ENCODE assay signal across 1 cellular context in the genomic region with DNA sequence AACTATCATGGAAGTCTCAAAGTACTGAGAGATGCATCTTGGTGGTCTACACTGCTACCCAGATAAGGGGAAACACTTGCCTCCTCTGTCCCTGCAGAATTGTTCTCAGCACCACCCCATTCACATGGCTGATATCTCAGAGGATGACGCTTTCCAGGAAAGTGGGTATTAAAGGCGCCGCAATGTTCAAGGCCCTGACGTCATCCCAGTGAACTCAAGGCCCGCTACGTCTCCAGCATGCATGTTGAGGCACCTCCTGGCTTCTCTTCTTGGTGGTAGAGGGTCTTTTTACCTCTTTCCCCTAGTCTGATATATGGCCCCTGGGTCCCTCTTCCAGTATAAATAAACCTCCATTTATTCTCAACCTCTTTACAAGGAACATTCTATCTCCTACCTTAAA.
TF ChIP-seq lines count a peak whose summit lies in the region.

No MANE protein-coding gene starts in this region.

TF ChIP-seq in HepG2, 621 proteins besides CTCF, POLR2A, EP300 and RAD21:
- peak; percentile 78 for TF ChIP-seq ATF7 (IDR thresholded peaks at IDR 0.05)
- TF ChIP-seq ATF7 (CRISPR knock-in tag; IDR thresholded peaks at IDR 0.05): no peak
- no peak for TF ChIP-seq ZNF256 (CRISPR knock-in tag; conservative IDR thresholded peaks at IDR 0.05)
- TF ChIP-seq RXRA (CRISPR knock-in tag; IDR thresholded peaks at IDR 0.05): no peak
- TF ChIP-seq MLLT10 (CRISPR knock-in tag; IDR thresholded peaks at IDR 0.05): no peak
- TF ChIP-seq ZKSCAN1 (IDR thresholded peaks at IDR 0.05; ENCODE audit: low read length): no peak
- peak; percentile 80 for TF ChIP-seq CREB1 (IDR thresholded peaks at IDR 0.05)
- no peak for TF ChIP-seq CREB1 (CRISPR knock-in tag; IDR thresholded peaks at IDR 0.05)
